8 cellular contexts compared by ENCODE assay signal in genomic region chr18:55321268-55322175, GRCh38.
DNase-seq lines count a peak whose midpoint lies in the region; ATAC-seq lines count a peak whose summit lies in the region.

No MANE protein-coding gene starts in this region.

- no peaks in the 10 kb centered on the region for H3K36me3 Mint-ChIP-seq in CD4-positive, CD25-positive, alpha-beta regulatory T cell
- no peaks in the 10 kb centered on the region for H3K36me3 Mint-ChIP-seq in activated naive CD4-positive, alpha-beta T cell treated with anti-CD3 and anti-CD28 coated beads, Interleukin-2, amount 50 U/mL, for 72 hours

- H3K27ac ChIP-seq in CD4-positive, CD25-positive, alpha-beta regulatory T cell (ENCODE audit: insufficient read depth, low read length, poor library complexity, severe bottlenecking) = no peak overlapping the region
- H3K27ac ChIP-seq in aorta (ENCODE audit: low read depth in 1 of 2, low read length in 2 of 2) = peak overlapping the region; percentile 58 to 76

- H3K9me3 Mint-ChIP-seq in CD4-positive, CD25-positive, alpha-beta regulatory T cell = peaks cover 0 to 10% (median 3%) of the 10 kb centered on the region in 7 donors
- no peaks in the 10 kb centered on the region for H3K9me3 Mint-ChIP-seq in activated naive CD4-positive, alpha-beta T cell treated with anti-CD3 and anti-CD28 coated beads, Interleukin-2, amount 50 U/mL, for 72 hours

- no peak overlapping the region for H3K4me3 ChIP-seq in CD4-positive, CD25-positive, alpha-beta regulatory T cell (ENCODE audit: low read depth, low read length)
- H3K4me3 ChIP-seq in aorta (ENCODE audit: low read length in 2 of 2) = peak overlapping the region; percentile 96 to 99

- intact Hi-C loops in Right ventricle myocardium inferior (cut with DNase I) (loop anchor here (5.0 to 10.0 kb wide), 5 partner anchors 79 to 1253 kb away; partner anchors contain the start of gene TCF4), aorta (cut with DNase I) (loop anchor here (2.0 to 5.0 kb wide), 2 partner anchors 77 to 101 kb away; no protein-coding TSS in a partner anchor)

- no peaks in the 10 kb centered on the region for H3K36me3 ChIP-seq in CD4-positive, CD25-positive, alpha-beta regulatory T cell (ENCODE audit: control insufficient read depth, insufficient read depth, low read length)
- H3K36me3 ChIP-seq in aorta (ENCODE audit: control insufficient read depth in 1 of 2, insufficient read depth in 2 of 2, low read length in 1 of 2) = no peaks in the 10 kb centered on the region

- peak in 1 of 3 donors; percentile 25 for DNase-seq in CD4-positive, CD25-positive, alpha-beta regulatory T cell
- peak; percentile 67 for DNase-seq in NCI-H510A (lab: John Stamatoyannopoulos, UW)
- peak in 1 of 2 donors; percentile 17 for DNase-seq in activated naive CD4-positive, alpha-beta T cell treated with anti-CD3 and anti-CD28 coated beads, Interleukin-2, amount 50 U/mL, for 72 hours (ENCODE audit: low spot score in 2 of 2)
- DNase-seq in Right ventricle myocardium inferior (ENCODE audit: missing footprints) = peak; percentile 97
- peak; percentile 85 for DNase-seq in occipital lobe (lab: John Stamatoyannopoulos, UW)
- DNase-seq in aorta = peak; percentile 95 to 96

- peak; percentile 31 to 46 for ATAC-seq in CD4-positive, CD25-positive, alpha-beta regulatory T cell (ENCODE audit: low read depth in 2 of 2)
- peak; percentile 73 for ATAC-seq in GM18907 (IDR thresholded peaks at IDR 0.05; ENCODE audit: unreplicated experiment)
- ATAC-seq in HG03103 (IDR thresholded peaks at IDR 0.05; ENCODE audit: low read depth, unreplicated experiment) = peak; percentile 56
- ATAC-seq in activated naive CD4-positive, alpha-beta T cell treated with anti-CD3 and anti-CD28 coated beads, Interleukin-2, amount 50 U/mL, for 72 hours = peak; percentile 39 to 51
- ATAC-seq in Right ventricle myocardium inferior = peak; percentile 90
- ATAC-seq in aorta (ENCODE audit: low FRiP score) = peak; percentile 92

- H3K4me1 ChIP-seq in CD4-positive, CD25-positive, alpha-beta regulatory T cell (ENCODE audit: control insufficient read depth, insufficient read depth, low read length, poor library complexity, severe bottlenecking) = peaks cover 4% of the 10 kb centered on the region
- no peaks in the 10 kb centered on the region for H3K4me1 ChIP-seq in aorta (ENCODE audit: control insufficient read depth in 1 of 2, insufficient read depth in 2 of 2, low read length in 2 of 2)

- WGBS in aorta, 2 donors = 0 to 1% methylated on average over 31 of the region's 31 CpGs

- peaks cover 42% of the 10 kb centered on the region for H3K27me3 Mint-ChIP-seq in CD4-positive, CD25-positive, alpha-beta regulatory T cell

- no peak overlapping the region for H3K27ac Mint-ChIP-seq in CD4-positive, CD25-positive, alpha-beta regulatory T cell
- H3K27ac Mint-ChIP-seq in activated naive CD4-positive, alpha-beta T cell treated with anti-CD3 and anti-CD28 coated beads, Interleukin-2, amount 50 U/mL, for 72 hours = no peak overlapping the region

- no peaks in the 10 kb centered on the region for H3K9me3 ChIP-seq in CD4-positive, CD25-positive, alpha-beta regulatory T cell (ENCODE audit: control insufficient read depth in 2 of 2, low read length in 2 of 2)
- H3K9me3 ChIP-seq in aorta (ENCODE audit: control insufficient read depth, low read length) = no peaks in the 10 kb centered on the region

- peaks cover 2% of the 10 kb centered on the region for H3K27me3 ChIP-seq in CD4-positive, CD25-positive, alpha-beta regulatory T cell (ENCODE audit: control insufficient read depth, insufficient read depth, low read length)
- no peaks in the 10 kb centered on the region for H3K27me3 ChIP-seq in aorta (ENCODE audit: control insufficient read depth in 1 of 2, insufficient read depth in 2 of 2, low read length in 1 of 2)

- H3K4me3 Mint-ChIP-seq in CD4-positive, CD25-positive, alpha-beta regulatory T cell = peak overlapping the region in 3 of 4 donors; percentile 12 to 71 (median 68)

- H3K4me1 Mint-ChIP-seq in CD4-positive, CD25-positive, alpha-beta regulatory T cell = peaks cover 0 to 10% (median 5%) of the 10 kb centered on the region in 4 donors

Comparison
In these comparisons a context has a peak if more than half of its experiments do, and no peak if none do; other contexts are left out.
1. ATAC-seq: peak in every context shown above with its lines; median percentile 92 in aorta; 90 in Right ventricle myocardium inferior; 73 in GM18907; 56 in HG03103; 45 in activated naive CD4-positive, alpha-beta T cell treated with anti-CD3 and anti-CD28 coated beads, Interleukin-2, amount 50 U/mL, for 72 hours; 38 in CD4-positive, CD25-positive, alpha-beta regulatory T cell.